ENCODE assay signal across 8 cellular contexts in the genomic region with DNA sequence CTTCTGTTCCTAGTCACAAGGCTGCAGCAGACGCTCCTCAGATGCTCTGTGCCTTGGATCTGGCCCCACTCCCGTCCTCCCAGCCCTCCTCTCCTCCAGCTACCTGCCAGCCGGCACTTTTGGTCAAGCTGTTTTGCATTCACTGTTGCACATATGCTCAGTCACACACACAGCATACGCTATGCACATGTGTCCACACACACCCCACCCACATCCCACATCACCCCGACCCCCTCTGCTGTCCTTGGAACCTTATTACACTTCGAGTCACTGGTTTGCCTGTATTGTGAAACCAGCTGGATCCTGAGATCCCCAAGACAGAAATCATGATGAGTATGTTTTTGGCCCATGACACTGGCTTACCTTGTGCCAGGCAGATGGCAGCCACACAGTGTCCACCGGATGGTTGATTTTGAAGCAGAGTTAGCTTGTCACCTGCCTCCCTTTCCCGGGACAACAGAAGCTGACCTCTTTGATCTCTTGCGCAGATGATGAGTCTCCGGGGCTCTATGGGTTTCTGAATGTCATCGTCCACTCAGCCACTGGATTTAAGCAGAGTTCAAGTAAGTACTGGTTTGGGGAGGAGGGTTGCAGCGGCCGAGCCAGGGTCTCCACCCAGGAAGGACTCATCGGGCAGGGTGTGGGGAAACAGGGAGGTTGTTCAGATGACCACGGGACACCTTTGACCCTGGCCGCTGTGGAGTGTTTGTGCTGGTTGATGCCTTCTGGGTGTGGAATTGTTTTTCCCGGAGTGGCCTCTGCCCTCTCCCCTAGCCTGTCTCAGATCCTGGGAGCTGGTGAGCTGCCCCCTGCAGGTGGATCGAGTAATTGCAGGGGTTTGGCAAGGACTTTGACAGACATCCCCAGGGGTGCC.
DNase-seq lines count a peak whose midpoint lies in the region; TF ChIP-seq lines count a peak whose summit lies in the region.

No MANE protein-coding gene starts in this region.

- H3K27ac ChIP-seq in OCI-LY7 (ENCODE audit: low read depth, low read length, poor library complexity, severe bottlenecking) = no peak overlapping the region

- no peaks in the 10 kb centered on the region for H3K79me2 ChIP-seq in OCI-LY7 (ENCODE audit: insufficient read depth, low read depth, low read length)

- peaks cover 38% of the 10 kb centered on the region for H3K36me3 ChIP-seq in OCI-LY7 (ENCODE audit: insufficient read depth, low read length)

- no peak overlapping the region for H3K4me2 ChIP-seq in OCI-LY7 (ENCODE audit: low read length)

- POLR2A ChIA-PET in OCI-LY7 (lab: Charles Lee) = no interaction called here

- no peaks in the 10 kb centered on the region for H3K9me2 ChIP-seq in OCI-LY7 (ENCODE audit: insufficient read depth, low read length)

- BruUV-seq in OCI-LY7 (replicated peaks; lab: Mats Ljungman, UMichigan) = no TSS peak

- no peak overlapping the region for H2AFZ ChIP-seq in OCI-LY7 (ENCODE audit: low read length)

- TF ChIP-seq CTCF in OCI-LY7 (conservative IDR thresholded peaks at IDR 0.05; ENCODE audit: low read length) = peak; percentile 84
- peak; percentile 95 for TF ChIP-seq CTCF in fibroblast of villous mesenchyme (IDR thresholded peaks at IDR 0.05; ENCODE audit: insufficient read depth, low read depth, low read length)

- H3K4me3 ChIP-seq in OCI-LY7 (ENCODE audit: low read depth, low read length, poor library complexity, severe bottlenecking) (no peak overlapping the region), fibroblast of villous mesenchyme (ENCODE audit: low read depth, low read length) (no peak overlapping the region)

- no peaks in the 10 kb centered on the region for H3K9me3 ChIP-seq in OCI-LY7 (ENCODE audit: low read length)

- no peaks in the 10 kb centered on the region for H4K20me1 ChIP-seq in OCI-LY7 (ENCODE audit: insufficient read depth, low read length)

- H3K4me1 ChIP-seq in OCI-LY7 (ENCODE audit: insufficient read depth, low read length, poor library complexity, severe bottlenecking) = no peaks in the 10 kb centered on the region

- intact Hi-C loops in OCI-LY7 (cut with micrococcal nuclease; ENCODE audit: unreplicated experiment) = loop anchor here (2.0 kb wide), 1 partner anchor 111 kb away; no protein-coding TSS in a partner anchor
- intact Hi-C loops in posterior vena cava (cut with DNase I) = no loop called here

- DNase-seq in activated gamma-delta T cell treated with Interleukin-2 at 50 U/mL for 16 hours (peak; percentile 54), activated gamma-delta T cell (lab: John Stamatoyannopoulos, UW) (no peak), OCI-LY7 (ENCODE audit: low spot score) (peak; percentile 60), activated T-helper 1 cell treated with Interleukin-2 at 50 U/mL for 16 hours (ENCODE audit: low read depth) (peak; percentile 24), fibroblast of villous mesenchyme (ENCODE audit: low read depth) (peak; percentile 54), posterior vena cava (ENCODE audit: low spot score) (peak; percentile 87), globus pallidus (ENCODE audit: low spot score) (no peak), NCI-H146 (lab: John Stamatoyannopoulos, UW) (no peak)

- CTCF ChIA-PET in OCI-LY7 (lab: Charles Lee; ENCODE audit: unreplicated experiment) = no interaction called here

Comparison
In these comparisons a context has a peak if more than half of its experiments do, and no peak if none do; other contexts are left out.
1. DNase-seq: peak in activated gamma-delta T cell treated with Interleukin-2 at 50 U/mL for 16 hours (single experiment), OCI-LY7 (single experiment), activated T-helper 1 cell treated with Interleukin-2 at 50 U/mL for 16 hours (single experiment), fibroblast of villous mesenchyme (single experiment) and posterior vena cava (single experiment); none in activated gamma-delta T cell (single experiment), globus pallidus (single experiment) and NCI-H146 (single experiment).